Comparison of ENCODE assay signal across 15 cellular contexts in genomic region chr9:37286530-37287175, GRCh38.
"Had no signal": no experiment of that assay in that cellular context is flagged by ENCODE, and none has a peak within 500 bp of the region (broad histone marks: within the 10 kb centered on the region; RNA-seq: fewer than 3 reads in every experiment).

No MANE protein-coding gene starts in this region.

- H3K4me3 Mint-ChIP-seq: activated CD4-positive, alpha-beta memory T cell treated with anti-CD3 and anti-CD28 coated beads for 36 hours; activated T-helper 1 cell treated with anti-CD3 and anti-CD28 coated beads, Interleukin-12 subunit alpha, Interleukin-12 subunit beta, Interleukin-2, Interleukin-4 antibody, amounts not matched to agents 30 ng/mL and 10 ng/mL and 1 ng/mL, durations not matched to agents 14 hours and 24 hours and 36 hours; brain; endodermal cell had no signal

- H3K9ac ChIP-seq: parathyroid adenoma had no signal

- H3K36me3 ChIP-seq: tibial nerve, vagina had no signal

- DNase-seq: activated CD4-positive, alpha-beta memory T cell treated with anti-CD3 and anti-CD28 coated beads for 36 hours; activated CD8-positive, alpha-beta memory T cell treated with anti-CD3 and anti-CD28 coated beads, Interleukin-2, amount 50 U/mL, for 4 hours; activated naive CD4-positive, alpha-beta T cell; dermis blood vessel endothelial cell; endodermal cell; erythroblast; kidney glomerular epithelial cell; stimulated activated CD4-positive, alpha-beta T cell treated with anti-CD3 and anti-CD28 coated beads, Interleukin-4, amount 100 ng/mL, for 4 hours; T-helper 9 cell had no signal

- H3K27ac ChIP-seq: hepatocyte, parathyroid adenoma, tibial nerve, vagina had no signal

- H3K27me3 ChIP-seq: hepatocyte, tibial nerve, vagina had no signal

- H3K9me3 ChIP-seq: tibial nerve, vagina had no signal

- H3K79me2 ChIP-seq: parathyroid adenoma had no signal

- H3K27me3 Mint-ChIP-seq: activated CD4-positive, alpha-beta memory T cell treated with anti-CD3 and anti-CD28 coated beads for 36 hours; brain had no signal

- H2AFZ ChIP-seq: hepatocyte, parathyroid adenoma had no signal

- H3K9me3 Mint-ChIP-seq: activated CD4-positive, alpha-beta memory T cell treated with anti-CD3 and anti-CD28 coated beads for 36 hours; activated T-helper 1 cell treated with anti-CD3 and anti-CD28 coated beads, Interleukin-12 subunit alpha, Interleukin-12 subunit beta, Interleukin-2, Interleukin-4 antibody, amounts not matched to agents 30 ng/mL and 10 ng/mL and 1 ng/mL, durations not matched to agents 14 hours and 24 hours and 36 hours; brain; endodermal cell had no signal

- H3K4me1 Mint-ChIP-seq: endodermal cell had no signal

- H3K4me3 ChIP-seq: hepatocyte, tibial nerve, vagina had no signal

- H3K4me2 ChIP-seq: hepatocyte had no signal

- H3K27ac Mint-ChIP-seq: activated CD4-positive, alpha-beta memory T cell treated with anti-CD3 and anti-CD28 coated beads for 36 hours; activated T-helper 1 cell treated with anti-CD3 and anti-CD28 coated beads, Interleukin-12 subunit alpha, Interleukin-12 subunit beta, Interleukin-2, Interleukin-4 antibody, amounts not matched to agents 30 ng/mL and 10 ng/mL and 1 ng/mL, durations not matched to agents 14 hours and 24 hours and 36 hours; brain; endodermal cell had no signal
